ENCODE assay signal across 2 cellular contexts in genomic region chr10:3793553-3793952, GRCh38.
TF ChIP-seq lines count a peak whose summit lies in the region.

No MANE protein-coding gene starts in this region.

TF ChIP-seq in HepG2, 621 proteins besides CTCF, POLR2A, EP300 and RAD21:
- no peak for TF ChIP-seq GPN1 (CRISPR knock-in tag; IDR thresholded peaks at IDR 0.05; ENCODE audit: borderline replicate concordance)
- TF ChIP-seq ZNF12 (CRISPR knock-in tag; IDR thresholded peaks at IDR 0.05) = peak; percentile 99

TF ChIP-seq in K562, 482 proteins besides CTCF, POLR2A, EP300 and RAD21:
- peak; percentile 99 for TF ChIP-seq ZNF12 (CRISPR knock-in tag; IDR thresholded peaks at IDR 0.05)
- TF ChIP-seq RBM25 (IDR thresholded peaks at IDR 0.05; ENCODE audit: low read depth, low read length, severe bottlenecking) = peak; percentile 31
- TF ChIP-seq ZNF431 (CRISPR knock-in tag; IDR thresholded peaks at IDR 0.05) = no peak
- TF ChIP-seq OTX1 (CRISPR knock-in tag; IDR thresholded peaks at IDR 0.05) = no peak
- no peak for TF ChIP-seq GMEB1 (CRISPR knock-in tag; IDR thresholded peaks at IDR 0.05)
- TF ChIP-seq ETV6 (IDR thresholded peaks at IDR 0.05; ENCODE audit: borderline replicate concordance in 1 of 2, low read depth in 2 of 2, low read length in 1 of 2) = no peak
- TF ChIP-seq ETV6 (CRISPR knock-in tag; IDR thresholded peaks at IDR 0.05; ENCODE audit: borderline replicate concordance) = no peak
TF ChIP-seq in K562: peak in this region for 2.
